In the genomic region with DNA sequence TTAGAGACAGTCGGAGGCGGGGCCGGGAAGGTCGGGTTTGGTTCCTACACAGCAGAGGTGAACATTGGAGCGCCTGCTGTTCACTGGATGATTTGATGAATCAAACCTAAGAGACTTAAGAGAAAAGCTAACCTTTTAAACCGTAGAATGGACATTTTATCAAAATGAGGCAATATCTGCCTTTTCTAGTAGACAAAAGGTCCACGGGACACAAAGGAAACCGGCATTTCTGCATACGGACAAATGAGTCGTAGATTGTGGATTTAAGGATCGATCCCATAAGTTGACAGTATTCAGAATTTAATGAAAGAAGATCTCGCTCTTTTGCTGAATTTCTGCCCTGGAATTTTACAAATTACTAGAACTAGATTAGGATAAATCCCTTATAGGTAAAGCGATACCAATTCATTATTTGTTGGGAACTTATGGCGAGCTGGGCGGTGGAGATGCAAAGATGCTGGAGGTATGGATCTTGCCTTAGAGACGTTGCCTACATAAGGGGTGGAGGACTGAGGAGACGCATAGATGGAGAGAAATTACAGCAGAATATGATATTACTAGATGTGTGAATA, we compare ENCODE assay signal across 8 cellular contexts. TPM values are rescaled to one million over a fixed set of nuclear protein-coding genes. Genes with fewer than 3 reads are reported as not detected.
DNase-seq lines count a peak whose midpoint lies in the region; ATAC-seq, FAIRE-seq and TF ChIP-seq lines count a peak whose summit lies in the region.

No MANE protein-coding gene starts in this region.

- H3K4me1 ChIP-seq in IMR-90 (ENCODE audit: control insufficient read depth, insufficient read depth, low read length) (peaks cover 2% of the 10 kb centered on the region; the same call in 1 of the 2 replicates), mammary epithelial cell (ENCODE audit: insufficient read depth, low read length) (peaks cover 19% of the 10 kb centered on the region), mononuclear cell (ENCODE audit: insufficient read depth, low read length) (peaks cover 41% of the 10 kb centered on the region)

- TF ChIP-seq POLR2A in IMR-90 (IDR thresholded peaks at IDR 0.05; ENCODE audit: low read depth, low read length) (no peak), GM12892 (IDR thresholded peaks at IDR 0.05; ENCODE audit: low read depth, low read length) (no peak)

- H3K4ac ChIP-seq in IMR-90 (ENCODE audit: low read depth, low read length), result peak overlapping the region; percentile 65; the same call in 1 of the 2 replicates

- H3K14ac ChIP-seq in IMR-90 (replicated peaks; ENCODE audit: low read depth, low read length), result peak overlapping the region; percentile 37; the same call in 1 of the 2 replicates

- H2BK20ac ChIP-seq in IMR-90 (ENCODE audit: low read depth, low read length), result no peak overlapping the region

- H3K4me3 ChIP-seq in AG04449 (ENCODE audit: low read depth, low read length) (peak overlapping the region; percentile 99), IMR-90 (ENCODE audit: insufficient read depth, low read depth, low read length) (peak overlapping the region; percentile 82), mammary epithelial cell (replicated peaks in 1 of 3; ENCODE audit: insufficient read depth in 1 of 3, low read depth in 2 of 3, low read length in 3 of 3) (peak overlapping the region; percentile 58 to 98 (median 96)), mononuclear cell (ENCODE audit: low read length) (peak overlapping the region; percentile 76)

- BruUV-seq in IMR-90 (replicated peaks; lab: Mats Ljungman, UMichigan) (TSS peak; percentile 77), mammary epithelial cell (replicated peaks; lab: Mats Ljungman, UMichigan) (TSS peak; percentile 86)

- no peak for ATAC-seq in IMR-90 (ENCODE audit: low read depth)

- peaks cover 3% of the 10 kb centered on the region; the same call in 1 of the 2 replicates for H3K9me1 ChIP-seq in IMR-90 (ENCODE audit: insufficient read depth, low read length)

- H3K27ac ChIP-seq in IMR-90 (ENCODE audit: insufficient read depth, low read length) (peak overlapping the region; percentile 86), mammary epithelial cell (ENCODE audit: insufficient read depth, low read depth, low read length) (peak overlapping the region; percentile 98)

- H2AFZ ChIP-seq in IMR-90 (replicated peaks; ENCODE audit: low read length, poor library complexity), result peak overlapping the region; percentile 95
- peak overlapping the region; percentile 99 for H2AFZ ChIP-seq in mammary epithelial cell (ENCODE audit: low read depth, low read length)

- H4K5ac ChIP-seq in IMR-90 (ENCODE audit: low read depth, low read length), result peak overlapping the region; percentile 69

- H3K4me2 ChIP-seq in IMR-90 (ENCODE audit: low read depth, low read length), result peak overlapping the region; percentile 99
- peak overlapping the region; percentile 78 for H3K4me2 ChIP-seq in mammary epithelial cell (ENCODE audit: insufficient read depth, low read depth, low read length)

- 0% methylated on average over 4 of the region's 17 CpGs; no CpG with 5 or more reads in 1 of the 2 experiments for WGBS in IMR-90 (ENCODE audit: extremely low coverage in 2 of 2, insufficient read length in 1 of 2), 2 experiments
- 3% methylated on average over 17 of the region's 17 CpGs for WGBS in mammary epithelial cell (ENCODE audit: low coverage, missing lambda C conversion rate)

- no peak for TF ChIP-seq RAD21 in IMR-90 (IDR thresholded peaks at IDR 0.05; ENCODE audit: low read length)

- peak overlapping the region; percentile 97; the same call in 1 of the 2 replicates for H4K91ac ChIP-seq in IMR-90 (ENCODE audit: insufficient read depth, low read depth, low read length)

- no peak overlapping the region for H2BK15ac ChIP-seq in IMR-90 (ENCODE audit: low read depth, low read length)

- POLR2A ChIA-PET in AG04449 (lab: Yijun Ruan, JAX) (interaction anchor here (0.6 to 1.8 kb wide), 6 partner anchors 26 to 355 kb away, joined by 3 to 20 read pairs (median 4); a partner anchor contains a TSS), IMR-90 (lab: Charles Lee; ENCODE audit: unreplicated experiment) (interaction anchor here (1.0 kb wide), 1 partner anchor 216 kb away, joined by 11 read pairs; no protein-coding TSS in a partner anchor)

- no peak overlapping the region for H3K18ac ChIP-seq in IMR-90 (ENCODE audit: low read depth, low read length)

- CTCF ChIA-PET in AG04449 (lab: Yijun Ruan, JAX) (interaction anchor here (1.0 to 1.1 kb wide), 2 partner anchors 29 to 256 kb away, joined by 3 to 4 read pairs; no protein-coding TSS in a partner anchor), IMR-90 (lab: Yijun Ruan, JAX) (interaction anchor here (0.7 to 0.9 kb wide), 2 partner anchors 19 to 167 kb away, joined by 3 read pairs; no protein-coding TSS in a partner anchor), mammary epithelial cell (lab: Charles Lee; ENCODE audit: low non-redundant PET) (interaction anchor here (0.6 kb wide), 2 partner anchors 15 to 38 kb away, joined by 3 to 12 read pairs; no protein-coding TSS in a partner anchor)

- H4K20me1 ChIP-seq in IMR-90 (ENCODE audit: insufficient read depth, low read length) (no peaks in the 10 kb centered on the region), mammary epithelial cell (ENCODE audit: insufficient read depth, low read length) (no peaks in the 10 kb centered on the region)

- peaks cover 5% of the 10 kb centered on the region for H3K36me3 ChIP-seq in IMR-90 (ENCODE audit: control insufficient read depth, insufficient read depth, low read length)
- H3K36me3 ChIP-seq in mammary epithelial cell (ENCODE audit: insufficient read depth, low read length), result peaks cover under 1% of the 10 kb centered on the region

- H3K79me2 ChIP-seq in mammary epithelial cell (ENCODE audit: insufficient read depth, low read length), result peaks cover 72% of the 10 kb centered on the region

- no peak for FAIRE-seq in GM12892 (lab: Jason Lieb, UNC)

- H3K9ac ChIP-seq in IMR-90 (ENCODE audit: low read depth, low read length), result peak overlapping the region; percentile 79
- H3K9ac ChIP-seq in mammary epithelial cell (ENCODE audit: insufficient read depth, low read length), result peak overlapping the region; percentile 99

- 0 out of 2 replicates have a peak overlapping the region, but pooled peaks have one; percentile 44 for H2AK5ac ChIP-seq in IMR-90 (ENCODE audit: low read depth, low read length)

- in situ Hi-C loops in IMR-90 (cut with MboI; ENCODE audit: low sequenced_read_pairs) (no loop called here), mammary epithelial cell (cut with MboI; ENCODE audit: low sequenced_read_pairs in 2 of 2) (loop anchor here in 1 of 2 donors (10.0 kb wide), 1 partner anchor 180 kb away; no protein-coding TSS in a partner anchor)

- H4K8ac ChIP-seq in IMR-90 (ENCODE audit: low read depth in 2 of 2, low read length in 2 of 2), result peak overlapping the region; percentile 48 to 85

- intact Hi-C loops in IMR-90 (cut with micrococcal nuclease) (loop anchor here (2.0 kb wide), 2 partner anchors 82 to 106 kb away; no protein-coding TSS in a partner anchor), mammary epithelial cell (cut with micrococcal nuclease) (loop anchor here (2.0 kb wide), 1 partner anchor 62 kb away; no protein-coding TSS in a partner anchor)

- DNase-seq in AG04449 (ENCODE audit: low read depth, low spot score), result no peak
- DNase-seq in IMR-90, result peak; percentile 0
- no peak for DNase-seq in mammary epithelial cell
- DNase-seq in nucleus accumbens (lab: John Stamatoyannopoulos, UW), result no peak
- no peak for DNase-seq in activated CD4-positive, CD25-positive, alpha-beta regulatory T cell treated with anti-CD3 and anti-CD28 coated beads, Interleukin-2, amount 50 U/mL, for 72 hours
- DNase-seq in stimulated activated CD4-positive, alpha-beta T cell treated with anti-CD3 and anti-CD28 coated beads, Interleukin-4, amount 100 ng/mL, for 4 hours, result no peak
- DNase-seq in GM12892 (ENCODE audit: insufficient read length), result no peak

- H3K27me3 ChIP-seq in IMR-90 (ENCODE audit: control insufficient read depth, insufficient read depth, low read length) (no peaks in the 10 kb centered on the region), mammary epithelial cell (ENCODE audit: insufficient read depth, low read length) (no peaks in the 10 kb centered on the region), mononuclear cell (ENCODE audit: insufficient read depth, low read length) (no peaks in the 10 kb centered on the region)

- H3K9me3 ChIP-seq in IMR-90 (ENCODE audit: control insufficient read depth, insufficient read depth, low read length) (no peaks in the 10 kb centered on the region), mammary epithelial cell (replicated peaks; ENCODE audit: insufficient read depth, low read length) (no peaks in the 10 kb centered on the region), mononuclear cell (ENCODE audit: low read depth, low read length) (no peaks in the 10 kb centered on the region)

- peak overlapping the region; percentile 77 for H3K56ac ChIP-seq in IMR-90 (ENCODE audit: extremely low read depth, insufficient read depth, low read length)

- peak overlapping the region; percentile 20; the same call in 1 of the 2 replicates for H3K23ac ChIP-seq in IMR-90 (ENCODE audit: low read depth, low read length)

- H2BK120ac ChIP-seq in IMR-90 (ENCODE audit: low read depth, low read length), result no peak overlapping the region

- peak overlapping the region; percentile 89 for H2BK5ac ChIP-seq in IMR-90 (ENCODE audit: low read depth, low read length, poor library complexity, severe bottlenecking)

- TF ChIP-seq CTCF in AG04449 (IDR thresholded peaks at IDR 0.05; ENCODE audit: insufficient read depth, low read length, missing control alignments), result no peak
- no peak for TF ChIP-seq CTCF in IMR-90 (conservative IDR thresholded peaks at IDR 0.05; ENCODE audit: low read depth, low read length)
- TF ChIP-seq CTCF in mammary epithelial cell (conservative IDR thresholded peaks at IDR 0.05 in 1 of 2, IDR thresholded peaks at IDR 0.05 in 1 of 2; ENCODE audit: extremely low read depth in 1 of 2, insufficient read depth in 1 of 2, low read depth in 1 of 2, low read length in 2 of 2), result no peak

- dilution Hi-C loops in IMR-90 (cut with HindIII; ENCODE audit: low sequenced_read_pairs, unreplicated experiment) (no loop called here), mammary epithelial cell (cut with HindIII; ENCODE audit: low sequenced_read_pairs) (no loop called here)

- H3K79me1 ChIP-seq in IMR-90 (ENCODE audit: low read depth in 1 of 2, low read length in 2 of 2), result peaks cover 28 to 36% of the 10 kb centered on the region in 2 experiments

- peak overlapping the region; percentile 88 for H2AK9ac ChIP-seq in IMR-90 (replicated peaks; ENCODE audit: low read depth, low read length, poor library complexity)

RNA-seq across cellular contexts. Expression of a gene that starts 0.4 kb away (rescaled TPM):
- total RNA-seq in IMR-90 (2012; rRNA removed) (22.9 and 28.6 TPM in 2 replicates), mammary epithelial cell (10 to 100 TPM; 14.8 to 24.7 TPM), mononuclear cell (7.6 TPM)
- polyA plus RNA-seq in IMR-90 (2012; rRNA removed) (16.7 and 16.9 TPM in 2 replicates), mammary epithelial cell (23.8 TPM)
- polyA plus RNA-seq in IMR-90 (2012; cell fraction: cytosol; rRNA removed), result 3.9 and 5.4 TPM in 2 replicates
- 2.0 and 7.9 TPM in 2 replicates for polyA plus RNA-seq in IMR-90 (2012; cell fraction: nucleus; rRNA removed; ENCODE audit: low replicate concordance)
- polyA minus RNA-seq in mammary epithelial cell, result 9.8 TPM
- 31.9 TPM for polyA plus RNA-seq in GM12892 (2012; ENCODE audit: missing spikeins)

RNA-seq across cellular contexts. Expression of a gene that starts 0.8 kb away (rescaled TPM):
- not detected in 2 replicates for total RNA-seq in IMR-90 (2012; rRNA removed)
- 0.31 TPM in 1 of 2 replicates, not detected in the other for polyA plus RNA-seq in IMR-90 (2012; rRNA removed)
- polyA plus RNA-seq in IMR-90 (2012; cell fraction: cytosol; rRNA removed), result 0.47 TPM in 1 of 2 replicates, not detected in the other
- 0.40 TPM in 1 of 2 replicates, not detected in the other for polyA plus RNA-seq in IMR-90 (2012; cell fraction: nucleus; rRNA removed; ENCODE audit: low replicate concordance)
- total RNA-seq in mammary epithelial cell, result under 1 TPM in 1 of 2 donors, not detected in 1; 0.50 TPM
- 0.60 TPM for polyA plus RNA-seq in mammary epithelial cell
- not detected for polyA minus RNA-seq in mammary epithelial cell
- not detected for total RNA-seq in mononuclear cell
- polyA plus RNA-seq in GM12892 (2012; ENCODE audit: missing spikeins), result 1.6 TPM

RNA-seq across cellular contexts. Expression of a gene that starts 27.7 kb away (rescaled TPM):
- total RNA-seq in IMR-90 (2012; rRNA removed) (129 and 141 TPM in 2 replicates), mammary epithelial cell (100 to 1,000 TPM in 1 of 2 donors, 10 to 100 TPM in 1; 90.0 to 113 TPM), mononuclear cell (20.6 TPM)
- polyA plus RNA-seq in IMR-90 (2012; rRNA removed) (170 and 175 TPM in 2 replicates), mammary epithelial cell (168 TPM)
- polyA plus RNA-seq in IMR-90 (2012; cell fraction: cytosol; rRNA removed), result 101 and 219 TPM in 2 replicates
- polyA plus RNA-seq in IMR-90 (2012; cell fraction: nucleus; rRNA removed; ENCODE audit: low replicate concordance), result 81.3 and 113 TPM in 2 replicates
- 42.8 TPM for polyA minus RNA-seq in mammary epithelial cell
- 127 TPM for polyA plus RNA-seq in GM12892 (2012; ENCODE audit: missing spikeins)

RNA-seq across cellular contexts. Expression of a gene that starts 52.4 kb away (rescaled TPM):
- total RNA-seq in IMR-90 (2012; rRNA removed), result 66.5 and 158 TPM in 2 replicates
- polyA plus RNA-seq in IMR-90 (2012; rRNA removed), result 80.5 and 81.4 TPM in 2 replicates
- polyA plus RNA-seq in IMR-90 (2012; cell fraction: cytosol; rRNA removed), result 55.5 and 59.7 TPM in 2 replicates
- polyA plus RNA-seq in IMR-90 (2012; cell fraction: nucleus; rRNA removed; ENCODE audit: low replicate concordance), result 15.6 and 52.6 TPM in 2 replicates
- total RNA-seq in mammary epithelial cell, result 10 to 100 TPM; 39.3 to 63.5 TPM
- 67.5 TPM for polyA plus RNA-seq in mammary epithelial cell
- 51.4 TPM for polyA minus RNA-seq in mammary epithelial cell
- total RNA-seq in mononuclear cell, result 28.9 TPM
- 150 TPM for polyA plus RNA-seq in GM12892 (2012; ENCODE audit: missing spikeins)
